Comparison of ENCODE assay signal across 1 cellular context in the genomic region with DNA sequence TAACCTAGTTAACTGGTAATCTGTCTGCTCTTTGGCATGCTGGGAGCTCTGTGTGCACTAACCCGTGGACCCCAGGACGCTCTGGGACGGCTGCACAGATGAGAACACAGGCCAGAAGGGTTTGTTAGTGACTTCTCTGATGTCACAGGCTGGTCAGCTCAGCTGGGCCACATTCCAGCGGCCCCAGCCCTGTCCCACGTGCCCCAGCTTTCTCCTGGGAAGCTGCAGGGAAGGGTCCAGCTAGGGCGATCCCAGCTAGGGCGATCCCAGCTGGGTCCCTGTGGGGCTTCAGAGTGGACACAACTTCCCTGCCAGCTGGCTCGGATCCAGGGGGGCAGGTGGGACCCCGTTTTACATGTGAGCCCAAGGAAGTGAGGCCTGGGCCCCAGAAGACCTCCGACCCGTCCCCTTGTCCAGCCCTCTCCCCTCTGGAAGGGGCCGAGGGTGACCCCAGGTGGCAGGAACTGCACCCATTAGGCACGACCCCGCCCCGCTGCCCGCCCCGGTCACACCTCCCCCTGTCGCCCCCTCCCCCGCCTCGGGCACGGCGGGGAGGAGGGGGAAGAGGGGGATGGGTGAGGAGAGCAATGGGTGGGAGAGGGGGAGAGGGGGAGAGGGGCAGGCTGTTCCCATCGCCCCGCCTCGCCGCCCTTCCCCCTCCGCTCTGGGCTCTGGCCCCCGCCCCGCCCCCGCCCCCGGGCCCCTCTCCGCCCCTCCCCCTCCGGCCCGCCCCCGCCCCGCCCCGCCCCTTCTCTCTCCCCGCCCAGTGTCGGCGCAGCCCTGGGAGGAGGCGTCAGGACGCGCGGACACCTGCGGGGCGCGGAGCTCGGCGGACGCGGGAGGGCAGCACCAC.
TF ChIP-seq lines count a peak whose summit lies in the region.

No MANE protein-coding gene starts in this region.

TF ChIP-seq in HepG2, 621 proteins besides CTCF, POLR2A, EP300 and RAD21 (continued from another document and continues in another):
- no peak for TF ChIP-seq AGO1 (IDR thresholded peaks at IDR 0.05; ENCODE audit: low read depth, low read length, poor library complexity, severe bottlenecking)
- no peak for TF ChIP-seq ZNF737 (CRISPR knock-in tag; IDR thresholded peaks at IDR 0.05; ENCODE audit: borderline replicate concordance)
- TF ChIP-seq PHF21A (CRISPR knock-in tag; IDR thresholded peaks at IDR 0.05) = peak; percentile 67
- TF ChIP-seq HDAC1 (CRISPR knock-in tag; IDR thresholded peaks at IDR 0.05) = peak; percentile 73
- TF ChIP-seq, protein P1, sequence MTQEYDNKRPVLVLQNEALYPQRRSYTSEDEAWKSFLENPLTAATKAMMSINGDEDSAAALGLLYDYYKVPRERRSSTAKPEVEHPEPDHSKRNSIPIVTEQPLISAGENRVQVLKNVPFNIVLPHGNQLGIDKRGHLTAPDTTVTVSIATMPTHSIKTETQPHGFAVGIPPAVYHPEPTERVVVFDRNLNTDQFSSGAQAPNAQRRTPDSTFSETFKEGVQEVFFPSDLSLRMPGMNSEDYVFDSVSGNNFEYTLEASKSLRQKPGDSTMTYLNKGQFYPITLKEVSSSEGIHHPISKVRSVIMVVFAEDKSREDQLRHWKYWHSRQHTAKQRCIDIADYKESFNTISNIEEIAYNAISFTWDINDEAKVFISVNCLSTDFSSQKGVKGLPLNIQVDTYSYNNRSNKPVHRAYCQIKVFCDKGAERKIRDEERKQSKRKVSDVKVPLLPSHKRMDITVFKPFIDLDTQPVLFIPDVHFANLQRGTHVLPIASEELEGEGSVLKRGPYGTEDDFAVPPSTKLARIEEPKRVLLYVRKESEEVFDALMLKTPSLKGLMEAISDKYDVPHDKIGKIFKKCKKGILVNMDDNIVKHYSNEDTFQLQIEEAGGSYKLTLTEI (CRISPR knock-in tag; conservative IDR thresholded peaks at IDR 0.05) = no peak
- TF ChIP-seq, protein P2, sequence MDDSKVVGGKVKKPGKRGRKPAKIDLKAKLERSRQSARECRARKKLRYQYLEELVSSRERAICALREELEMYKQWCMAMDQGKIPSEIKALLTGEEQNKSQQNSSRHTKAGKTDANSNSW (CRISPR knock-in tag; IDR thresholded peaks at IDR 0.05; ENCODE audit: borderline replicate concordance) = no peak
- TF ChIP-seq, protein P3, sequence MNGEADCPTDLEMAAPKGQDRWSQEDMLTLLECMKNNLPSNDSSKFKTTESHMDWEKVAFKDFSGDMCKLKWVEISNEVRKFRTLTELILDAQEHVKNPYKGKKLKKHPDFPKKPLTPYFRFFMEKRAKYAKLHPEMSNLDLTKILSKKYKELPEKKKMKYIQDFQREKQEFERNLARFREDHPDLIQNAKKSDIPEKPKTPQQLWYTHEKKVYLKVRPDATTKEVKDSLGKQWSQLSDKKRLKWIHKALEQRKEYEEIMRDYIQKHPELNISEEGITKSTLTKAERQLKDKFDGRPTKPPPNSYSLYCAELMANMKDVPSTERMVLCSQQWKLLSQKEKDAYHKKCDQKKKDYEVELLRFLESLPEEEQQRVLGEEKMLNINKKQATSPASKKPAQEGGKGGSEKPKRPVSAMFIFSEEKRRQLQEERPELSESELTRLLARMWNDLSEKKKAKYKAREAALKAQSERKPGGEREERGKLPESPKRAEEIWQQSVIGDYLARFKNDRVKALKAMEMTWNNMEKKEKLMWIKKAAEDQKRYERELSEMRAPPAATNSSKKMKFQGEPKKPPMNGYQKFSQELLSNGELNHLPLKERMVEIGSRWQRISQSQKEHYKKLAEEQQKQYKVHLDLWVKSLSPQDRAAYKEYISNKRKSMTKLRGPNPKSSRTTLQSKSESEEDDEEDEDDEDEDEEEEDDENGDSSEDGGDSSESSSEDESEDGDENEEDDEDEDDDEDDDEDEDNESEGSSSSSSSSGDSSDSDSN (CRISPR knock-in tag; IDR thresholded peaks at IDR 0.05) = peak; percentile 53
- TF ChIP-seq, protein P4, sequence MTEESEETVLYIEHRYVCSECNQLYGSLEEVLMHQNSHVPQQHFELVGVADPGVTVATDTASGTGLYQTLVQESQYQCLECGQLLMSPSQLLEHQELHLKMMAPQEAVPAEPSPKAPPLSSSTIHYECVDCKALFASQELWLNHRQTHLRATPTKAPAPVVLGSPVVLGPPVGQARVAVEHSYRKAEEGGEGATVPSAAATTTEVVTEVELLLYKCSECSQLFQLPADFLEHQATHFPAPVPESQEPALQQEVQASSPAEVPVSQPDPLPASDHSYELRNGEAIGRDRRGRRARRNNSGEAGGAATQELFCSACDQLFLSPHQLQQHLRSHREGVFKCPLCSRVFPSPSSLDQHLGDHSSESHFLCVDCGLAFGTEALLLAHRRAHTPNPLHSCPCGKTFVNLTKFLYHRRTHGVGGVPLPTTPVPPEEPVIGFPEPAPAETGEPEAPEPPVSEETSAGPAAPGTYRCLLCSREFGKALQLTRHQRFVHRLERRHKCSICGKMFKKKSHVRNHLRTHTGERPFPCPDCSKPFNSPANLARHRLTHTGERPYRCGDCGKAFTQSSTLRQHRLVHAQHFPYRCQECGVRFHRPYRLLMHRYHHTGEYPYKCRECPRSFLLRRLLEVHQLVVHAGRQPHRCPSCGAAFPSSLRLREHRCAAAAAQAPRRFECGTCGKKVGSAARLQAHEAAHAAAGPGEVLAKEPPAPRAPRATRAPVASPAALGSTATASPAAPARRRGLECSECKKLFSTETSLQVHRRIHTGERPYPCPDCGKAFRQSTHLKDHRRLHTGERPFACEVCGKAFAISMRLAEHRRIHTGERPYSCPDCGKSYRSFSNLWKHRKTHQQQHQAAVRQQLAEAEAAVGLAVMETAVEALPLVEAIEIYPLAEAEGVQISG (CRISPR knock-in tag; IDR thresholded peaks at IDR 0.05) = peak; percentile 35; the same call in 1 of the 2 replicates
- TF ChIP-seq MEIS2 (CRISPR knock-in tag; IDR thresholded peaks at IDR 0.05) = peak; percentile 54; the same call in 1 of the 2 replicates
- TF ChIP-seq ZNF296 (CRISPR knock-in tag; conservative IDR thresholded peaks at IDR 0.05) = no peak
- TF ChIP-seq ZFYVE20 (CRISPR knock-in tag; IDR thresholded peaks at IDR 0.05; ENCODE audit: borderline replicate concordance, low read depth) = no peak
- no peak for TF ChIP-seq HNRNPUL1 (IDR thresholded peaks at IDR 0.05; ENCODE audit: low read depth, low read length)
- no peak; the same call in 1 of the 2 replicates for TF ChIP-seq ZNF292 (CRISPR knock-in tag; IDR thresholded peaks at IDR 0.05; ENCODE audit: borderline replicate concordance, low read depth)
- TF ChIP-seq CC2D1A (CRISPR knock-in tag; IDR thresholded peaks at IDR 0.05) = no peak
- TF ChIP-seq ZNF431 (CRISPR knock-in tag; IDR thresholded peaks at IDR 0.05; ENCODE audit: borderline replicate concordance, low read depth) = no peak
- no peak for TF ChIP-seq ARNT (IDR thresholded peaks at IDR 0.05)
- TF ChIP-seq HNRNPLL (IDR thresholded peaks at IDR 0.05; ENCODE audit: low read depth, low read length, poor library complexity, severe bottlenecking) = peak; percentile 17
- TF ChIP-seq, protein P5, sequence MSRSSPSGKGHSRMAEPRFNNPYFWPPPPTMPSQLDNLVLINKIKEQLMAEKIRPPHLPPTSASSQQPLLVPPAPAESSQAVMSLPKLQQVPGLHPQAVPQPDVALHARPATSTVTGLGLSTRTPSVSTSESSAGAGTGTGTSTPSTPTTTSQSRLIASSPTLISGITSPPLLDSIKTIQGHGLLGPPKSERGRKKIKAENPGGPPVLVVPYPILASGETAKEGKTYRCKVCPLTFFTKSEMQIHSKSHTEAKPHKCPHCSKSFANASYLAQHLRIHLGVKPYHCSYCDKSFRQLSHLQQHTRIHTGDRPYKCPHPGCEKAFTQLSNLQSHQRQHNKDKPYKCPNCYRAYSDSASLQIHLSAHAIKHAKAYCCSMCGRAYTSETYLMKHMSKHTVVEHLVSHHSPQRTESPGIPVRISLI (CRISPR knock-in tag; IDR thresholded peaks at IDR 0.05; ENCODE audit: borderline replicate concordance) = no peak
- TF ChIP-seq KLF6 (CRISPR knock-in tag; IDR thresholded peaks at IDR 0.05) = no peak
- TF ChIP-seq, protein P6, sequence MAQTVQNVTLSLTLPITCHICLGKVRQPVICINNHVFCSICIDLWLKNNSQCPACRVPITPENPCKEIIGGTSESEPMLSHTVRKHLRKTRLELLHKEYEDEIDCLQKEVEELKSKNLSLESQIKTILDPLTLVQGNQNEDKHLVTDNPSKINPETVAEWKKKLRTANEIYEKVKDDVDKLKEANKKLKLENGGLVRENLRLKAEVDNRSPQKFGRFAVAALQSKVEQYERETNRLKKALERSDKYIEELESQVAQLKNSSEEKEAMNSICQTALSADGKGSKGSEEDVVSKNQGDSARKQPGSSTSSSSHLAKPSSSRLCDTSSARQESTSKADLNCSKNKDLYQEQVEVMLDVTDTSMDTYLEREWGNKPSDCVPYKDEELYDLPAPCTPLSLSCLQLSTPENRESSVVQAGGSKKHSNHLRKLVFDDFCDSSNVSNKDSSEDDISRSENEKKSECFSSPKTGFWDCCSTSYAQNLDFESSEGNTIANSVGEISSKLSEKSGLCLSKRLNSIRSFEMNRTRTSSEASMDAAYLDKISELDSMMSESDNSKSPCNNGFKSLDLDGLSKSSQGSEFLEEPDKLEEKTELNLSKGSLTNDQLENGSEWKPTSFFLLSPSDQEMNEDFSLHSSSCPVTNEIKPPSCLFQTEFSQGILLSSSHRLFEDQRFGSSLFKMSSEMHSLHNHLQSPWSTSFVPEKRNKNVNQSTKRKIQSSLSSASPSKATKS (CRISPR knock-in tag; IDR thresholded peaks at IDR 0.05) = no peak
- no peak for TF ChIP-seq ZNF337 (CRISPR knock-in tag; IDR thresholded peaks at IDR 0.05; ENCODE audit: borderline replicate concordance, low read depth)
- TF ChIP-seq, protein P7, sequence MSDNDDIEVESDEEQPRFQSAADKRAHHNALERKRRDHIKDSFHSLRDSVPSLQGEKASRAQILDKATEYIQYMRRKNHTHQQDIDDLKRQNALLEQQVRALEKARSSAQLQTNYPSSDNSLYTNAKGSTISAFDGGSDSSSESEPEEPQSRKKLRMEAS (IDR thresholded peaks at IDR 0.05) = peak; percentile 89
- no peak for TF ChIP-seq ZNF335 (CRISPR knock-in tag; IDR thresholded peaks at IDR 0.05)
- TF ChIP-seq WIZ (CRISPR knock-in tag; IDR thresholded peaks at IDR 0.05) = no peak
- TF ChIP-seq ZNF788 (CRISPR knock-in tag; IDR thresholded peaks at IDR 0.05; ENCODE audit: borderline replicate concordance) = peak; percentile 86; the same call in 1 of the 2 replicates
- TF ChIP-seq, protein P8, sequence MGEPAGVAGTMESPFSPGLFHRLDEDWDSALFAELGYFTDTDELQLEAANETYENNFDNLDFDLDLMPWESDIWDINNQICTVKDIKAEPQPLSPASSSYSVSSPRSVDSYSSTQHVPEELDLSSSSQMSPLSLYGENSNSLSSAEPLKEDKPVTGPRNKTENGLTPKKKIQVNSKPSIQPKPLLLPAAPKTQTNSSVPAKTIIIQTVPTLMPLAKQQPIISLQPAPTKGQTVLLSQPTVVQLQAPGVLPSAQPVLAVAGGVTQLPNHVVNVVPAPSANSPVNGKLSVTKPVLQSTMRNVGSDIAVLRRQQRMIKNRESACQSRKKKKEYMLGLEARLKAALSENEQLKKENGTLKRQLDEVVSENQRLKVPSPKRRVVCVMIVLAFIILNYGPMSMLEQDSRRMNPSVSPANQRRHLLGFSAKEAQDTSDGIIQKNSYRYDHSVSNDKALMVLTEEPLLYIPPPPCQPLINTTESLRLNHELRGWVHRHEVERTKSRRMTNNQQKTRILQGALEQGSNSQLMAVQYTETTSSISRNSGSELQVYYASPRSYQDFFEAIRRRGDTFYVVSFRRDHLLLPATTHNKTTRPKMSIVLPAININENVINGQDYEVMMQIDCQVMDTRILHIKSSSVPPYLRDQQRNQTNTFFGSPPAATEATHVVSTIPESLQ (CRISPR knock-in tag; conservative IDR thresholded peaks at IDR 0.05) = no peak
- TF ChIP-seq SMAD3 (CRISPR knock-in tag; IDR thresholded peaks at IDR 0.05) = 0 out of 2 replicates have a peak, but pooled peaks have one; percentile 30
- TF ChIP-seq, protein P9, sequence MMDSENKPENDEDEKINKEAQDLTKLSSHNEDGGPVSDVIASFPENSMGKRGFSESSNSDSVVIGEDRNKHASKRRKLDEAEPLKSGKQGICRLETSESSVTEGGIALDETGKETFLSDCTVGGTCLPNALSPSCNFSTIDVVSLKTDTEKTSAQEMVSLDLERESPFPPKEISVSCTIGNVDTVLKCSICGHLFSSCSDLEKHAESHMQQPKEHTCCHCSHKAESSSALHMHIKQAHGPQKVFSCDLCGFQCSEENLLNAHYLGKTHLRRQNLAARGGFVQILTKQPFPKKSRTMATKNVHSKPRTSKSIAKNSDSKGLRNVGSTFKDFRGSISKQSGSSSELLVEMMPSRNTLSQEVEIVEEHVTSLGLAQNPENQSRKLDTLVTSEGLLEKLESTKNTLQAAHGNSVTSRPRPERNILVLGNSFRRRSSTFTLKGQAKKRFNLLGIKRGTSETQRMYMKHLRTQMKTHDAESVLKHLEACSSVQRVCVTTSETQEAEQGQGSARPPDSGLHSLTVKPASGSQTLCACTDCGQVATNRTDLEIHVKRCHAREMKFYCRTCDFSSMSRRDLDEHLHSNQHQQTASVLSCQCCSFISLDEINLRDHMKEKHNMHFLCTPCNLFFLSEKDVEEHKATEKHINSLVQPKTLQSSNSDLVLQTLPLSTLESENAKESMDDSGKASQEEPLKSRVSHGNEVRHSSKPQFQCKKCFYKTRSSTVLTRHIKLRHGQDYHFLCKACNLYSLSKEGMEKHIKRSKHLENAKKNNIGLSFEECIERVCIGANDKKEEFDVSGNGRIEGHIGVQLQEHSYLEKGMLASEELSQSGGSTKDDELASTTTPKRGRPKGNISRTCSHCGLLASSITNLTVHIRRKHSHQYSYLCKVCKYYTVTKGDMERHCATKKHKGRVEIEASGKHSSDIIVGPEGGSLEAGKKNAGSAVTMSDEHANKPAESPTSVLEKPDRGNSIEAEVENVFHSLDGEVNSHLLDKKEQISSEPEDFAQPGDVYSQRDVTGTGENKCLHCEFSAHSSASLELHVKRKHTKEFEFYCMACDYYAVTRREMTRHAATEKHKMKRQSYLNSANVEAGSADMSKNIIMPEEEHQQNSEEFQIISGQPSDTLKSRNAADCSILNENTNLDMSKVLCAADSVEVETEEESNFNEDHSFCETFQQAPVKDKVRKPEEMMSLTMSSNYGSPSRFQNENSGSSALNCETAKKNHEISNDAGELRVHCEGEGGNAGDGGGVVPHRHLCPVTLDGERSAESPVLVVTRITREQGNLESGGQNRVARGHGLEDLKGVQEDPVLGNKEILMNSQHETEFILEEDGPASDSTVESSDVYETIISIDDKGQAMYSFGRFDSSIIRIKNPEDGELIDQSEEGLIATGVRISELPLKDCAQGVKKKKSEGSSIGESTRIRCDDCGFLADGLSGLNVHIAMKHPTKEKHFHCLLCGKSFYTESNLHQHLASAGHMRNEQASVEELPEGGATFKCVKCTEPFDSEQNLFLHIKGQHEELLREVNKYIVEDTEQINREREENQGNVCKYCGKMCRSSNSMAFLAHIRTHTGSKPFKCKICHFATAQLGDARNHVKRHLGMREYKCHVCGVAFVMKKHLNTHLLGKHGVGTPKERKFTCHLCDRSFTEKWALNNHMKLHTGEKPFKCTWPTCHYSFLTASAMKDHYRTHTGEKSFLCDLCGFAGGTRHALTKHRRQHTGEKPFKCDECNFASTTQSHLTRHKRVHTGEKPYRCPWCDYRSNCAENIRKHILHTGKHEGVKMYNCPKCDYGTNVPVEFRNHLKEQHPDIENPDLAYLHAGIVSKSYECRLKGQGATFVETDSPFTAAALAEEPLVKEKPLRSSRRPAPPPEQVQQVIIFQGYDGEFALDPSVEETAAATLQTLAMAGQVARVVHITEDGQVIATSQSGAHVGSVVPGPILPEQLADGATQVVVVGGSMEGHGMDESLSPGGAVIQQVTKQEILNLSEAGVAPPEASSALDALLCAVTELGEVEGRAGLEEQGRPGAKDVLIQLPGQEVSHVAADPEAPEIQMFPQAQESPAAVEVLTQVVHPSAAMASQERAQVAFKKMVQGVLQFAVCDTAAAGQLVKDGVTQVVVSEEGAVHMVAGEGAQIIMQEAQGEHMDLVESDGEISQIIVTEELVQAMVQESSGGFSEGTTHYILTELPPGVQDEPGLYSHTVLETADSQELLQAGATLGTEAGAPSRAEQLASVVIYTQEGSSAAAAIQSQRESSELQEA (CRISPR knock-in tag; IDR thresholded peaks at IDR 0.05; ENCODE audit: not compliant biosample characterization) = peak; percentile 16
